In genomic region chr11:44726278-44727113, GRCh38 we compare ENCODE assay signal across 8 cellular contexts. TPM values are rescaled to one million over a fixed set of nuclear protein-coding genes. Genes with fewer than 3 reads are reported as not detected.
DNase-seq lines count a peak whose midpoint lies in the region; ATAC-seq and TF ChIP-seq lines count a peak whose summit lies in the region.

Gene TSPAN18, plus strand, starts transcription at chr11:44726962. Its CDS starts 179,455 bp downstream, at chr11:44906417.

- peak within 1 kb of the TSS; percentile 75 for H3K4me3 ChIP-seq in AG04449 (ENCODE audit: low read depth, low read length)
- H3K4me3 ChIP-seq in ectodermal cell (ENCODE audit: insufficient read depth, low read depth, low read length): peak within 1 kb of the TSS; percentile 86
- H3K4me3 ChIP-seq in thoracic aorta: peak within 1 kb of the TSS; percentile 86

- H3K4me1 ChIP-seq in ectodermal cell (ENCODE audit: control insufficient read depth, insufficient read depth, low read length) (peaks cover 48% of the 10 kb centered on the region), thoracic aorta (ENCODE audit: control insufficient read depth in 1 of 2, low read depth in 2 of 2) (peaks cover 5 to 24% of the 10 kb centered on the region in 2 donors)

- peaks cover 41% of the 10 kb centered on the region for H3K4me1 Mint-ChIP-seq in mesothelial cell of epicardium

- H3K36me3 Mint-ChIP-seq in mesothelial cell of epicardium: no peaks in the 10 kb centered on the region

- peak within 1 kb of the TSS; percentile 80 for H3K4me3 Mint-ChIP-seq in mesothelial cell of epicardium

- H3K36me3 ChIP-seq in ectodermal cell (ENCODE audit: control insufficient read depth, insufficient read depth, low read length) (no peaks in the 10 kb centered on the region), thoracic aorta (no peaks in the 10 kb centered on the region)

- TF ChIP-seq CTCF in AG04449 (IDR thresholded peaks at IDR 0.05; ENCODE audit: insufficient read depth, low read length, missing control alignments) (no peak), mesothelial cell of epicardium (IDR thresholded peaks at IDR 0.05; ENCODE audit: unreplicated experiment) (no peak), thoracic aorta (IDR thresholded peaks at IDR 0.05) (no peak)

- peaks cover 32% of the 10 kb centered on the region for H3K27me3 Mint-ChIP-seq in mesothelial cell of epicardium (ENCODE audit: low read depth)

- no peak for DNase-seq in AG04449 (ENCODE audit: low read depth, low spot score)
- DNase-seq in activated CD4-positive, CD25-positive, alpha-beta regulatory T cell (lab: John Stamatoyannopoulos, UW): peak in 3 of 4 experiments; percentile 15 to 19 (median 16)
- peak; percentile 31 to 48 for DNase-seq in mesothelial cell of epicardium (ENCODE audit: low spot score in 2 of 2, unreplicated experiment in 2 of 2)
- DNase-seq in thoracic aorta (ENCODE audit: low spot score): no peak
- no peak for DNase-seq in NCI-H187 treated with DMSO at 0.1 percent for 48 hours (lab: John Stamatoyannopoulos, UW)

- no peaks in the 10 kb centered on the region for H3K27me3 ChIP-seq in ectodermal cell (ENCODE audit: control insufficient read depth, insufficient read depth, low read length, poor library complexity, severe bottlenecking)
- no peaks in the 10 kb centered on the region for H3K27me3 ChIP-seq in thoracic aorta (replicated peaks; ENCODE audit: insufficient read depth)

- POLR2A ChIA-PET in AG04449 (lab: Yijun Ruan, JAX): interaction anchor here (0.8 kb wide), 1 partner anchor 63 kb away, joined by 3 read pairs; no protein-coding TSS in a partner anchor

- no peaks in the 10 kb centered on the region for H3K9me3 ChIP-seq in ectodermal cell (ENCODE audit: control insufficient read depth, low read length)
- no peaks in the 10 kb centered on the region for H3K9me3 ChIP-seq in thoracic aorta

- WGBS in ectodermal cell, 2 experiments: 0 to 1% methylated on average over 57 to 58 of the region's 67 CpGs

- peak within 1 kb of the TSS; percentile 72 for H3K27ac Mint-ChIP-seq in mesothelial cell of epicardium

- CTCF ChIA-PET in AG04449 (lab: Yijun Ruan, JAX): interaction anchor here (0.6 to 3.8 kb wide), 13 partner anchors 10 to 379 kb away, joined by 3 to 23 read pairs (median 4); no protein-coding TSS in a partner anchor

- H3K9me3 Mint-ChIP-seq in mesothelial cell of epicardium: no peaks in the 10 kb centered on the region

- peak within 1 kb of the TSS; percentile 93 for H3K27ac ChIP-seq in ectodermal cell (ENCODE audit: insufficient read depth, low read depth, low read length, poor library complexity, severe bottlenecking)
- peak within 1 kb of the TSS in 1 of 2 donors; percentile 19 for H3K27ac ChIP-seq in thoracic aorta

- ATAC-seq in GM19023 (IDR thresholded peaks at IDR 0.05; ENCODE audit: unreplicated experiment) (peak; percentile 81), HG03196 (IDR thresholded peaks at IDR 0.05; ENCODE audit: unreplicated experiment) (peak; percentile 72), thoracic aorta (ENCODE audit: insufficient number of reproducible peaks, low FRiP score, low read depth) (no peak)

RNA-seq across cellular contexts. Expression of gene TSPAN18, which starts in this region (rescaled TPM):
- polyA plus RNA-seq in ectodermal cell (2013, experiment 1 of 4): 97.7 TPM
- polyA plus RNA-seq in ectodermal cell (2013, experiment 2 of 4): 118 TPM
- polyA plus RNA-seq in ectodermal cell (2013, experiment 3 of 4): 79.6 TPM
- polyA plus RNA-seq in ectodermal cell (2013, experiment 4 of 4): 97.4 TPM
- total RNA-seq in mesothelial cell of epicardium (45.4 to 51.3 TPM (median 47.4 TPM) in 3 replicates), thoracic aorta (1 to 10 TPM; 2.0 to 7.7 TPM)

Comparison
In these comparisons a context has a peak if more than half of its experiments do, and no peak if none do; other contexts are left out.
1. DNase-seq: peak in activated CD4-positive, CD25-positive, alpha-beta regulatory T cell (3 of 4) and mesothelial cell of epicardium (2 of 2); none in AG04449 (single experiment), thoracic aorta (single experiment) and NCI-H187 treated with DMSO at 0.1 percent for 48 hours (single experiment).
2. Peak in every context shown above with its lines, with median percentiles within 50 percentile points of each other: H3K4me3 ChIP-seq.